1 cellular context compared by ENCODE assay signal in genomic region chr5:73233053-73233460, GRCh38.
TF ChIP-seq lines count a peak whose summit lies in the region.

No MANE protein-coding gene starts in this region.

TF ChIP-seq in IMR-90, 13 proteins besides CTCF, POLR2A, EP300 and RAD21 (continued from another document):
- TF ChIP-seq ELK1 (IDR thresholded peaks at IDR 0.05; ENCODE audit: borderline replicate concordance, low read depth, low read length), result no peak
- no peak for TF ChIP-seq USF2 (IDR thresholded peaks at IDR 0.05; ENCODE audit: low read depth, low read length)
- no peak for TF ChIP-seq RCOR1 (IDR thresholded peaks at IDR 0.05; ENCODE audit: insufficient replicate concordance, low read length)
- TF ChIP-seq SMC3 (IDR thresholded peaks at IDR 0.05; ENCODE audit: low read depth, low read length), result no peak
- TF ChIP-seq MAZ (IDR thresholded peaks at IDR 0.05; ENCODE audit: borderline replicate concordance, low read depth, low read length), result no peak
- TF ChIP-seq BHLHE40 (IDR thresholded peaks at IDR 0.05; ENCODE audit: low read depth, low read length), result no peak
- no peak for TF ChIP-seq CEBPB (IDR thresholded peaks at IDR 0.05; ENCODE audit: low read depth, low read length)
